27 cellular contexts compared by ENCODE assay signal in the genomic region with DNA sequence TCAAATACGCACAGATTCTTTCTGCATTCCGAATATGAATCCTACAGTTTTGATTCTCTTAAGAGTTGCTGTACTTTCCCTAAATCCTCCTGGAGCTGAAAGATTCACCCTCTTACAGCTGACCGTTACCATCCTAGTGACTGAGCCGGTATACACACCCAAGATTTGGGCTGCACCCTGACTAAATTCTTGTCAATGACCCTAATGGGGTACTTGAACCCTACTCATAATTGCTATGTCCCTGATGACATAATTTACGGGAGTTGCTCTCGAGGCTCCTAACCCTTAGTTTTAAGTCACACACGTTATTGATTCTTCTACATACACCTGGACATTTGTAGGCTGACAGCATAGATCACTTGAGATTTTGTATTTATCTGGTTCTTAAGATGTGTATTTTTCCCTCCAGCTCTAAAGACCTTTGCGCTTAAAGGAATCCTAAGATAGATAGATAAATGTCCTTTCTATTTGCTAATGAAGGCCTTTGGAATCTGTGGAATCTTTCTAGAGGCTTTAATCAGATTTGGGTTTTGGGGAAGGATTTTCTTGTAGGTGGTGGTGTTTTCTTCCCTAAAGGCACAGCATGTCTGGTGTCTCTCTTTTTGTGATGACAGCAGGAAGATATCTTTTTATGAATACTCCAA. TPM values are rescaled to one million over a fixed set of nuclear protein-coding genes. Genes with fewer than 3 reads are reported as not detected.
A peak's percentile ranks its signal among the peaks of the same experiment; 100 is the strongest.
DNase-seq lines count a peak whose midpoint lies in the region; ATAC-seq, FAIRE-seq and TF ChIP-seq lines count a peak whose summit lies in the region.
"Had no signal": no experiment of that assay in that cellular context is flagged by ENCODE, and none has a peak within 500 bp of the region (broad histone marks: within the 10 kb centered on the region; RNA-seq: fewer than 3 reads in every experiment).

No MANE protein-coding gene starts in this region.

- TF ChIP-seq POLR2A in A549 (IDR thresholded peaks at IDR 0.05; ENCODE audit: low read length) = no peak

- no peak for TF ChIP-seq RAD21 in A549 (conservative IDR thresholded peaks at IDR 0.05 in 1 of 2, IDR thresholded peaks at IDR 0.05 in 1 of 2)

- peak overlapping the region; percentile 55 for H3K4me2 ChIP-seq in A549
- H3K4me2 ChIP-seq: BLaER1 treated with 17β-estradiol and CSF1 and Interleukin-3, amounts not matched to agents 10 nM and 100 nM had no signal

- no peaks in the 10 kb centered on the region for H3K9me3 Mint-ChIP-seq in HFFc6
- H3K9me3 Mint-ChIP-seq in nephron progenitor cell = peaks cover 62% of the 10 kb centered on the region
- H3K9me3 Mint-ChIP-seq: IgD-negative memory B cell had no signal

- H3K27me3 Mint-ChIP-seq in HFFc6 (ENCODE audit: insufficient read depth) (no peaks in the 10 kb centered on the region), nephron progenitor cell (ENCODE audit: low read depth, poor library complexity) (no peaks in the 10 kb centered on the region)
- H3K27me3 Mint-ChIP-seq: CD4-positive, alpha-beta memory T cell had no signal

- peaks cover 47% of the 10 kb centered on the region for H3K4me1 ChIP-seq in A549
- peaks cover 15% of the 10 kb centered on the region for H3K4me1 ChIP-seq in RWPE2 (ENCODE audit: insufficient read depth, poor library complexity, severe bottlenecking)
- peaks cover 23% of the 10 kb centered on the region for H3K4me1 ChIP-seq in mesodermal cell (ENCODE audit: control insufficient read depth, insufficient read depth, low read length, poor library complexity, severe bottlenecking)

- no peaks in the 10 kb centered on the region for H3K27me3 ChIP-seq in RWPE2 (ENCODE audit: insufficient read depth, poor library complexity, severe bottlenecking)
- H3K27me3 ChIP-seq: BLaER1 treated with 17β-estradiol and CSF1 and Interleukin-3, amounts not matched to agents 10 nM and 100 nM had no signal

- FAIRE-seq in A549 (lab: Jason Lieb, UNC) = peak; percentile 65
- FAIRE-seq: A204.1, GM12891 had no signal

- DNase-seq in A549 (ENCODE audit: low read depth in 1 of 2, low spot score in 1 of 2) = no peak
- no peak for DNase-seq in HFFc6
- no peak for DNase-seq in RWPE2 (ENCODE audit: low spot score)
- no peak for DNase-seq in nephron progenitor cell
- no peak for DNase-seq in islet precursor cell
- DNase-seq: AML-193; CD4-positive, alpha-beta memory T cell; COR-L47; GF-D8; GOT3; NCI-H1048; NCI-H1417 treated with DMSO at 0.1 percent for 48 hours; NCI-H187; NCI-H2081 treated with DMSO at 0.1 percent for 48 hours; NCI-H2171; NCI-H226; NCI-H510A; NCI-H69; SK-N-SH had no signal

- 55% methylated on average over 8 of the region's 8 CpGs for WGBS in A549 (ENCODE audit: missing lambda C conversion rate)
- 92 to 100% methylated on average over 2 of the region's 8 CpGs for WGBS in mesodermal cell (ENCODE audit: insufficient coverage in 2 of 2), 2 experiments

- ATAC-seq in A549 (no peak), RWPE2 (ENCODE audit: low read depth) (no peak), HG02571 (IDR thresholded peaks at IDR 0.05; ENCODE audit: unreplicated experiment) (no peak)

- TF ChIP-seq CTCF in A549 (IDR thresholded peaks at IDR 0.05) = no peak
- no peak for TF ChIP-seq CTCF in HFFc6 (IDR thresholded peaks at IDR 0.05)
- TF ChIP-seq CTCF in RWPE2 (IDR thresholded peaks at IDR 0.05; ENCODE audit: poor library complexity, severe bottlenecking) = no peak
- no peak for TF ChIP-seq CTCF in nephron progenitor cell (IDR thresholded peaks at IDR 0.05)

- H3K9me3 ChIP-seq in A549 = peaks cover 7% of the 10 kb centered on the region; the same call in 2 of the 3 replicates
- no peaks in the 10 kb centered on the region for H3K9me3 ChIP-seq in RWPE2 (ENCODE audit: severe bottlenecking)
- no peaks in the 10 kb centered on the region for H3K9me3 ChIP-seq in mesodermal cell (ENCODE audit: control insufficient read depth, low read length)
- H3K9me3 ChIP-seq: BLaER1 treated with 17β-estradiol and CSF1 and Interleukin-3, amounts not matched to agents 10 nM and 100 nM; SK-N-SH had no signal

- CTCF ChIA-PET in A549 (lab: Yijun Ruan, JAX) = interaction anchor here (3.5 kb wide), 1 partner anchor 115 kb away, joined by 19 read pairs; no protein-coding TSS in a partner anchor

- POLR2A ChIA-PET in A549 (lab: Yijun Ruan, JAX) = interaction anchor here (1.0 to 1.6 kb wide), 2 partner anchors 9 to 26 kb away, joined by 3 to 5 read pairs; no protein-coding TSS in a partner anchor

- H3K27ac ChIP-seq in A549 (peak overlapping the region; percentile 84 to 91), RWPE2 (ENCODE audit: poor library complexity, severe bottlenecking) (peak overlapping the region; percentile 56), mesodermal cell (ENCODE audit: low read depth, low read length, severe bottlenecking) (peak overlapping the region; percentile 16)
- H3K27ac ChIP-seq: BLaER1 treated with 17β-estradiol and CSF1 and Interleukin-3, amounts not matched to agents 10 nM and 100 nM had no signal

- H3K36me3 ChIP-seq in RWPE2 (ENCODE audit: low read depth) (no peaks in the 10 kb centered on the region), mesodermal cell (ENCODE audit: control insufficient read depth, insufficient read depth, low read length) (no peaks in the 10 kb centered on the region)
- H3K36me3 ChIP-seq: BLaER1 treated with 17β-estradiol and CSF1 and Interleukin-3, amounts not matched to agents 10 nM and 100 nM; HAP-1 had no signal

- H3K4me1 Mint-ChIP-seq in HFFc6 (ENCODE audit: low read depth) (peaks cover 62% of the 10 kb centered on the region), nephron progenitor cell (peaks cover 6% of the 10 kb centered on the region)

- H3K27ac Mint-ChIP-seq in HFFc6 (no peak overlapping the region; the same call in 1 of the 2 replicates), nephron progenitor cell (no peak overlapping the region)
- H3K27ac Mint-ChIP-seq: IgD-negative memory B cell had no signal

- H3K36me3 Mint-ChIP-seq in HFFc6 (ENCODE audit: low read depth) (peaks cover 7% of the 10 kb centered on the region; the same call in 1 of the 2 replicates), nephron progenitor cell (ENCODE audit: low read depth) (no peaks in the 10 kb centered on the region)
- H3K36me3 Mint-ChIP-seq: CD4-positive, alpha-beta memory T cell; IgD-negative memory B cell had no signal

- H3K4me3 ChIP-seq in A549 (no peak overlapping the region), RWPE2 (ENCODE audit: severe bottlenecking) (no peak overlapping the region), mesodermal cell (ENCODE audit: extremely low read depth, insufficient read depth, low read length, poor library complexity, severe bottlenecking) (no peak overlapping the region)
- H3K4me3 ChIP-seq: BLaER1 treated with 17β-estradiol and CSF1 and Interleukin-3, amounts not matched to agents 10 nM and 100 nM; HAP-1 had no signal

- no peak for TF ChIP-seq EP300 in A549 (IDR thresholded peaks at IDR 0.05)

- H3K4me3 Mint-ChIP-seq in HFFc6 (peak overlapping the region; percentile 15; the same call in 1 of the 2 replicates), nephron progenitor cell (no peak overlapping the region)
- H3K4me3 Mint-ChIP-seq: CD4-positive, alpha-beta memory T cell; IgD-negative memory B cell had no signal

TF ChIP-seq in A549, 52 proteins besides CTCF, POLR2A, EP300 and RAD21:
- TF ChIP-seq GATA3 (IDR thresholded peaks at IDR 0.05; ENCODE audit: borderline replicate concordance) = peak; percentile 73
- no peak for TF ChIP-seq ZSCAN20 (CRISPR knock-in tag; IDR thresholded peaks at IDR 0.05)
- TF ChIP-seq ESRRA (IDR thresholded peaks at IDR 0.05; ENCODE audit: borderline replicate concordance, low read length) = no peak
- TF ChIP-seq KDM1A (IDR thresholded peaks at IDR 0.05; ENCODE audit: low read depth) = no peak
- no peak for TF ChIP-seq HES2 (IDR thresholded peaks at IDR 0.05)

RNA-seq across cellular contexts. Expression of gene CLDN34, which starts 37.8 kb away (rescaled TPM):
- polyA plus RNA-seq in A549 (2011; rRNA removed) (not detected in 2 replicates), A549 (2017; fragmentation: RNase III; extraction: RNeasy Plus Mini Kit Qiagen cat#74134 plus additional on column Dnase treatment) (not detected in 3 replicates)
- polyA plus RNA-seq in A549 (2012; cell fraction: cytosol; rRNA removed) = not detected in 2 replicates
- polyA plus RNA-seq in A549 (2012; cell fraction: nucleus; rRNA removed) = not detected in 2 replicates
- not detected in 2 replicates for polyA minus RNA-seq in A549 (2011; rRNA and poly(A)+ RNA removed)
- not detected for total RNA-seq in HFFc6 (2021; fragmentation: NEBNext Ultra II Directional; extraction: Animal tissue kit (Norgen Biotek cat#: 25700))
- polyA plus RNA-seq in mesodermal cell (2013, experiment 1 of 2) = not detected
- not detected for polyA plus RNA-seq in mesodermal cell (2013, experiment 2 of 2)
- total RNA-seq: CD4-positive, alpha-beta memory T cell; OCI-LY7 had no signal
- polyA plus RNA-seq: CD4-positive, alpha-beta memory T cell; IgD-negative memory B cell; SK-N-SH had no signal

Comparison
In these comparisons a context has a peak if more than half of its experiments do, and no peak if none do; other contexts are left out.
1. H3K27ac ChIP-seq: peak in every context shown above with its lines; median percentile 88 in A549; 56 in RWPE2; 16 in mesodermal cell.